In genomic region chr6:1853761-1854160, GRCh38 we compare ENCODE assay signal across 23 cellular contexts.
"Had no signal": no experiment of that assay in that cellular context is flagged by ENCODE, and none has a peak within 500 bp of the region (broad histone marks: within the 10 kb centered on the region; RNA-seq: fewer than 3 reads in every experiment).

No MANE protein-coding gene starts in this region.

- H3K36me3 ChIP-seq: colonic mucosa, esophagus muscularis mucosa, gastroesophageal sphincter, heart left ventricle, left ventricle myocardium inferior, lower lobe of right lung had no signal

- H3K27ac ChIP-seq: colonic mucosa, esophagus muscularis mucosa, foreskin keratinocyte, gastroesophageal sphincter, heart left ventricle, hepatocyte, left ventricle myocardium inferior, lower lobe of right lung had no signal

- ATAC-seq: effector memory CD8-positive, alpha-beta T cell; foreskin keratinocyte; gastroesophageal sphincter; heart left ventricle; left colon; left lobe of liver; lower lobe of right lung; mucosa of descending colon; naive thymus-derived CD8-positive, alpha-beta T cell had no signal

- DNase-seq: colonic mucosa; cortex of kidney; effector CD8-positive, alpha-beta T cell; effector memory CD8-positive, alpha-beta T cell; endodermal cell; foreskin keratinocyte; heart left ventricle; hypothalamus; immature natural killer cell; islet precursor cell; kidney; kidney glomerular epithelial cell; left colon; left ventricle myocardium inferior; lower lobe of right lung; mesenchymal stem cell; mucosa of descending colon; naive B cell; naive thymus-derived CD8-positive, alpha-beta T cell had no signal

- H3K27me3 ChIP-seq: colonic mucosa, esophagus muscularis mucosa, foreskin keratinocyte, gastroesophageal sphincter, heart left ventricle, hepatocyte had no signal

- H2AFZ ChIP-seq: hepatocyte had no signal

- H3K4me1 ChIP-seq: colonic mucosa, esophagus muscularis mucosa, gastroesophageal sphincter, left ventricle myocardium inferior, lower lobe of right lung had no signal

- H3K4me3 ChIP-seq: colonic mucosa, esophagus muscularis mucosa, gastroesophageal sphincter, heart left ventricle, hepatocyte, left ventricle myocardium inferior, lower lobe of right lung, mucosa of descending colon had no signal

- H3K9me3 ChIP-seq: colonic mucosa, esophagus muscularis mucosa, gastroesophageal sphincter, heart left ventricle, left ventricle myocardium inferior, lower lobe of right lung, mucosa of descending colon had no signal

- H3K4me2 ChIP-seq: hepatocyte had no signal

- H3K79me2 ChIP-seq: hepatocyte had no signal
